Comparison of ENCODE assay signal across 8 cellular contexts in the genomic region with DNA sequence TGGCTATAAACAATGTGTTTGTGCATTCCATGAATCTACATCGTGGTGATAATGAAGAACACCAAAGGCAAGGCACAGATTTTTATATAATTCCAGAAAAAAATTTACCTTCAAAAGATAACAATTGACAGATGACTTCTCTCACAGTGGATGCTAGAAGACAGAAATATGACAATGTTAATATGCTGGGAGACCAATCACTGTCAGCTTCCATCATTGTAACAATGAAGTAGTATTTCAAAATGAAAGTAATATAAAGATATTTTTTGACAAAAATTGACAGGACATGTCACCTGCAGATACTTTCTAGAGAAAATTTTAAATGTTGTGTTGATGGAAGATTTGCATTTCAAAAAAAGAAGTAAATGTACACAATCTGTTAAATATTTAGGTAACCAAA.
"Had no signal": no experiment of that assay in that cellular context is flagged by ENCODE, and none has a peak within 500 bp of the region (broad histone marks: within the 10 kb centered on the region; RNA-seq: fewer than 3 reads in every experiment).

No MANE protein-coding gene starts in this region.

- H3K4me2 ChIP-seq: KMS-11 had no signal

- FAIRE-seq: HepG2, HTR-8/SVneo, K562 had no signal

- H3K4me3 ChIP-seq: K562 had no signal

- DNase-seq: IMR-90, KBM-7, KG1 had no signal

- H3K27ac ChIP-seq: HL-60, KMS-11 had no signal

- H3K9ac ChIP-seq: KMS-11 had no signal
